In genomic region chr5:172502969-172503368, GRCh38 we compare ENCODE assay signal across 14 cellular contexts. TPM values are rescaled to one million over a fixed set of nuclear protein-coding genes. Genes with fewer than 3 reads are reported as not detected.
DNase-seq lines count a peak whose midpoint lies in the region; ATAC-seq, FAIRE-seq and TF ChIP-seq lines count a peak whose summit lies in the region.
"Had no signal": no experiment of that assay in that cellular context is flagged by ENCODE, and none has a peak within 500 bp of the region (broad histone marks: within the 10 kb centered on the region; RNA-seq: fewer than 3 reads in every experiment).

No MANE protein-coding gene starts in this region.

- intact Hi-C loops in GM12878 (cut with micrococcal nuclease; ENCODE audit: unreplicated experiment): no loop called here
- intact Hi-C loops in ovary (cut with DNase I): loop anchor here in 1 of 4 donors (10.0 kb wide), 1 partner anchor 52 kb away; no protein-coding TSS in a partner anchor

- in situ Hi-C loops in GM12878 (cut with MboI): no loop called here

- TF ChIP-seq CTCF in GM12878 (IDR thresholded peaks at IDR 0.05 in 2 of 3, conservative IDR thresholded peaks at IDR 0.05 in 1 of 3; ENCODE audit: control insufficient read depth in 2 of 3, extremely low read depth in 1 of 3, insufficient read depth in 1 of 3, low read depth in 3 of 3, low read length in 3 of 3): no peak
- no peak for TF ChIP-seq CTCF in ovary (IDR thresholded peaks at IDR 0.05)
- TF ChIP-seq CTCF in endothelial cell (IDR thresholded peaks at IDR 0.05; ENCODE audit: unreplicated experiment): no peak

- H3K27ac ChIP-seq in GM12878 (ENCODE audit: control insufficient read depth, insufficient read depth): no peak overlapping the region
- H3K27ac ChIP-seq in ovary: peak overlapping the region in 1 of 2 donors; percentile 58
- H3K27ac ChIP-seq: thoracic aorta had no signal

- RAD21 ChIA-PET in GM12878 (lab: Charles Lee; ENCODE audit: unreplicated experiment): no interaction called here

- CTCF ChIA-PET in GM12878 (lab: Yijun Ruan, JAX): interaction anchor here (0.6 kb wide), 1 partner anchor 121 kb away, joined by 3 read pairs; no protein-coding TSS in a partner anchor

- TF ChIP-seq POLR2A in GM12878 (IDR thresholded peaks at IDR 0.05; ENCODE audit: low read depth, low read length) (no peak), ovary (IDR thresholded peaks at IDR 0.05) (no peak)

- no TSS peak for BruUV-seq in GM12878 (replicated peaks; lab: Mats Ljungman, UMichigan)

- no peak overlapping the region for H3K4me3 Mint-ChIP-seq in endothelial cell (ENCODE audit: unreplicated experiment)

- H3K27me3 Mint-ChIP-seq in endothelial cell (ENCODE audit: unreplicated experiment): no peaks in the 10 kb centered on the region

- no peaks in the 10 kb centered on the region for H4K20me1 ChIP-seq in GM12878 (ENCODE audit: control insufficient read depth, insufficient read depth)

- no peaks in the 10 kb centered on the region for H3K79me2 ChIP-seq in GM12878 (ENCODE audit: control insufficient read depth, insufficient read depth, low read length)

- H3K4me1 ChIP-seq in GM12878 (ENCODE audit: control insufficient read depth, insufficient read depth, low read length) (no peaks in the 10 kb centered on the region), ovary (ENCODE audit: insufficient read depth) (peaks cover 13% of the 10 kb centered on the region)

- POLR2A ChIA-PET in GM12878 (lab: Charles Lee): no interaction called here

- peaks cover 4% of the 10 kb centered on the region for H3K4me1 Mint-ChIP-seq in endothelial cell (ENCODE audit: unreplicated experiment)

- H3K36me3 ChIP-seq in GM12878 (ENCODE audit: control insufficient read depth in 2 of 2, insufficient read depth in 2 of 2, low read length in 1 of 2) (no peaks in the 10 kb centered on the region), ovary (no peaks in the 10 kb centered on the region)
- H3K36me3 ChIP-seq: adrenal gland, thoracic aorta had no signal

- SMC1A ChIA-PET in GM12878 (lab: Charles Lee; ENCODE audit: uncharacterized antibody, unreplicated experiment): no interaction called here

- peak; percentile 62 for ATAC-seq in GM12878
- ATAC-seq in GM18909 (IDR thresholded peaks at IDR 0.05; ENCODE audit: poor library complexity, unreplicated experiment): no peak

- H3K4me2 ChIP-seq in GM12878 (ENCODE audit: control insufficient read depth, insufficient read depth): no peak overlapping the region

- peaks cover under 1 to 3% of the 10 kb centered on the region in 2 experiments; a peak in 2 of 4 replicates for H3K27me3 ChIP-seq in GM12878 (replicated peaks in 1 of 2; ENCODE audit: control insufficient read depth in 2 of 2, insufficient read depth in 2 of 2, low read length in 1 of 2)
- no peaks in the 10 kb centered on the region for H3K27me3 ChIP-seq in ovary
- H3K27me3 ChIP-seq: adrenal gland had no signal

- no peak overlapping the region for H3K27ac Mint-ChIP-seq in endothelial cell (ENCODE audit: unreplicated experiment)

- no peak for TF ChIP-seq RAD21 in GM12878 (IDR thresholded peaks at IDR 0.05; ENCODE audit: insufficient read depth, low read depth, low read length)

- H3K4me3 ChIP-seq in GM12878 (no peak overlapping the region), ovary (no peak overlapping the region)
- H3K4me3 ChIP-seq: adrenal gland, thoracic aorta had no signal

- peak; percentile 5 for DNase-seq in NCI-H146 (lab: John Stamatoyannopoulos, UW)
- no peak for DNase-seq in NCI-H146 treated with DMSO at 0.1 percent for 48 hours (lab: John Stamatoyannopoulos, UW; ENCODE audit: unreplicated experiment)
- DNase-seq in M059J (ENCODE audit: low read depth): peak; percentile 30
- no peak for DNase-seq in GM12878 (ENCODE audit: low read depth, low spot score)
- DNase-seq in ovary: peak in 4 of 5 donors; percentile 11 to 37 (median 19)
- DNase-seq in endothelial cell (ENCODE audit: low spot score): no peak
- DNase-seq in activated CD4-positive, alpha-beta T cell treated with anti-CD3 and anti-CD28 coated beads, Interleukin-2, amount 50 U/mL, for 48 hours: no peak
- DNase-seq: activated CD4-positive, CD25-positive, alpha-beta regulatory T cell treated with anti-CD3 and anti-CD28 coated beads, Interleukin-2, amount 50 U/mL, for 72 hours; midbrain; NCI-H2081 treated with DMSO at 0.1 percent for 48 hours had no signal

- no peak overlapping the region for H2AFZ ChIP-seq in GM12878 (ENCODE audit: control insufficient read depth, low read depth, low read length)

- no peak overlapping the region for H3K9ac ChIP-seq in GM12878 (ENCODE audit: control insufficient read depth, insufficient read depth, low read length)

- 76% methylated on average over 4 of the region's 4 CpGs for WGBS in GM12878 (ENCODE audit: insufficient coverage, insufficient replicate concordance, low lambda C conversion rate, missing lambda C conversion rate)
- 94 to 98% (median 97%) methylated on average over 4 of the region's 4 CpGs for WGBS in ovary, 3 donors

- FAIRE-seq in GM12878 (lab: Jason Lieb, UNC): no peak
- FAIRE-seq: A204.1 had no signal

- TF ChIP-seq EP300 in GM12878 (IDR thresholded peaks at IDR 0.05; ENCODE audit: borderline replicate concordance in 1 of 2, control insufficient read depth in 1 of 2, low read depth in 2 of 2, low read length in 2 of 2) (no peak), ovary (IDR thresholded peaks at IDR 0.05) (no peak)

- no peaks in the 10 kb centered on the region for H3K36me3 Mint-ChIP-seq in endothelial cell (ENCODE audit: low read depth, unreplicated experiment)

- H3K9me3 Mint-ChIP-seq in endothelial cell (ENCODE audit: unreplicated experiment): no peaks in the 10 kb centered on the region

- H3K9me3 ChIP-seq in GM12878 (replicated peaks; ENCODE audit: control insufficient read depth, insufficient read depth, low read length): no peaks in the 10 kb centered on the region
- no peaks in the 10 kb centered on the region for H3K9me3 ChIP-seq in ovary
- H3K9me3 ChIP-seq: adrenal gland, thoracic aorta had no signal

TF ChIP-seq in GM12878, 131 proteins besides CTCF, POLR2A, EP300 and RAD21:
- peak; percentile 57 for TF ChIP-seq SIX5 (IDR thresholded peaks at IDR 0.05; ENCODE audit: low read depth, low read length, severe bottlenecking)
- no peak for TF ChIP-seq MTA3 (IDR thresholded peaks at IDR 0.05; ENCODE audit: borderline replicate concordance, low read length)
- TF ChIP-seq HCFC1 (IDR thresholded peaks at IDR 0.05; ENCODE audit: low read length): peak; percentile 47; the same call in 1 of the 2 replicates

RNA-seq across cellular contexts. Expression of gene SH3PXD2B, which starts 48.6 kb away (rescaled TPM):
- 8.5 and 15.7 TPM in 2 replicates for total RNA-seq in M059J (2014; rRNA removed; shearing (Covaris generic))
- 3.1 TPM in 2 replicates for total RNA-seq in GM12878 (2013; cell fraction: nucleolus; rRNA removed)
- 0.38 and 0.73 TPM in 2 replicates for total RNA-seq in GM12878 (2014; rRNA removed)
- total RNA-seq in GM12878 (2014; rRNA removed; fragmentation: Illumina TruSeq; extraction: Trizol): 0.51 and 0.54 TPM in 2 replicates
- 1.5 and 1.6 TPM in 2 replicates for total RNA-seq in GM12878 (2021)
- 0.10 TPM for polyA plus RNA-seq in GM12878 (2011; ENCODE audit: low read depth)
- polyA plus RNA-seq in GM12878 (2011; rRNA removed): 0.05 and 0.09 TPM in 2 replicates
- 0.07 and 0.16 TPM in 2 replicates for polyA plus RNA-seq in GM12878 (2011; cell fraction: cytosol; rRNA removed)
- 0.12 and 0.13 TPM in 2 replicates for polyA plus RNA-seq in GM12878 (2011; cell fraction: nucleus; rRNA removed)
- 0.26 and 0.29 TPM in 2 replicates for polyA plus RNA-seq in GM12878 (2012)
- 0.44 and 0.60 TPM in 2 replicates for polyA plus RNA-seq in GM12878 (2014; fragmentation: Illumina TruSeq; extraction: Trizol)
- polyA plus RNA-seq in GM12878 (2014; fragmentation: Nextera tagmentation; extraction: Ambion mirVana): under 1 TPM; 0.45 to 0.66 TPM
- 0.44 and 0.67 TPM in 2 replicates for polyA plus RNA-seq in GM12878 (2014; rRNA removed)
- under 1 TPM; 0.42 to 0.43 TPM for polyA plus RNA-seq in GM12878 (2016; fragmentation: Nextera tagmentation; extraction: Ambion mirVana)
- 0.07 and 0.15 TPM in 2 replicates for polyA minus RNA-seq in GM12878 (2011; rRNA and poly(A)+ RNA removed)
- not detected in 2 replicates for polyA minus RNA-seq in GM12878 (2011; cell fraction: cytosol; rRNA and poly(A)+ RNA removed)
- polyA minus RNA-seq in GM12878 (2011; cell fraction: nucleus; rRNA and poly(A)+ RNA removed): under 0.01 TPM in 2 replicates
- 10 to 100 TPM; 13.0 to 71.8 (median 61.1) TPM for total RNA-seq in ovary
- 10 to 100 TPM; 16.6 to 49.9 TPM for polyA plus RNA-seq in ovary
- total RNA-seq in endothelial cell (ENCODE audit: unreplicated experiment): 74.1 TPM

Comparison
In these comparisons a context has a peak if more than half of its experiments do, and no peak if none do; other contexts are left out.
1. DNase-seq: peak in NCI-H146 (single experiment), M059J (single experiment) and ovary (4 of 5); none in NCI-H146 treated with DMSO at 0.1 percent for 48 hours (single experiment), GM12878 (single experiment), endothelial cell (single experiment) and activated CD4-positive, alpha-beta T cell treated with anti-CD3 and anti-CD28 coated beads, Interleukin-2, amount 50 U/mL, for 48 hours (0 of 2).